8 cellular contexts compared by ENCODE assay signal in genomic region chr19:13952154-13953020, GRCh38. TPM values are rescaled to one million over a fixed set of nuclear protein-coding genes. Genes with fewer than 3 reads are reported as not detected.
DNase-seq lines count a peak whose midpoint lies in the region; ATAC-seq, FAIRE-seq and TF ChIP-seq lines count a peak whose summit lies in the region.

Gene DCAF15 (plus strand): TSS chr19:13952509. CDS start chr19:13952513, 4 bp downstream.

- no peaks in the 10 kb centered on the region for H3K9me3 Mint-ChIP-seq in astrocyte (ENCODE audit: unreplicated experiment)

- peak within 1 kb of the TSS; percentile 83 for H3K9ac ChIP-seq in astrocyte (ENCODE audit: low read length)

- H4K20me1 ChIP-seq in astrocyte (ENCODE audit: insufficient read depth, low read length): peaks cover 18% of the 10 kb centered on the region

- H3K27ac ChIP-seq in astrocyte (ENCODE audit: low read depth, low read length) (peak within 1 kb of the TSS; percentile 75), right cardiac atrium (ENCODE audit: low read length) (peak within 1 kb of the TSS; percentile 97), uterus (peak within 1 kb of the TSS; percentile 47 to 81)

- H3K36me3 ChIP-seq in astrocyte (ENCODE audit: insufficient read depth, low read length) (peaks cover 6% of the 10 kb centered on the region), uterus (no peaks in the 10 kb centered on the region)

- peaks cover 3% of the 10 kb centered on the region for H3K4me1 Mint-ChIP-seq in astrocyte (ENCODE audit: low read depth, unreplicated experiment)

- H3K9me3 ChIP-seq in astrocyte (ENCODE audit: insufficient read depth, low read depth, low read length): no peaks in the 10 kb centered on the region
- no peaks in the 10 kb centered on the region for H3K9me3 ChIP-seq in right cardiac atrium (ENCODE audit: control insufficient read depth, low read length)
- no peaks in the 10 kb centered on the region for H3K9me3 ChIP-seq in uterus

- FAIRE-seq in astrocyte (lab: Jason Lieb, UNC): peak; percentile 90

- H3K27me3 Mint-ChIP-seq in astrocyte (ENCODE audit: low read depth, unreplicated experiment): no peaks in the 10 kb centered on the region

- ATAC-seq in GM18505 (IDR thresholded peaks at IDR 0.05; ENCODE audit: unreplicated experiment): peak; percentile 92
- peak; percentile 91 for ATAC-seq in HG02973 (IDR thresholded peaks at IDR 0.05; ENCODE audit: unreplicated experiment)
- ATAC-seq in right cardiac atrium: peak; percentile 98 to 99

- no peaks in the 10 kb centered on the region for H3K27me3 ChIP-seq in astrocyte (ENCODE audit: insufficient read depth, low read length)
- no peaks in the 10 kb centered on the region for H3K27me3 ChIP-seq in right cardiac atrium (ENCODE audit: control insufficient read depth, insufficient read depth)
- no peaks in the 10 kb centered on the region for H3K27me3 ChIP-seq in uterus

- TF ChIP-seq POLR2A in GM18505 (IDR thresholded peaks at IDR 0.05; ENCODE audit: borderline replicate concordance, extremely low read depth, insufficient read depth, insufficient read length): peak; percentile 68
- TF ChIP-seq POLR2A in uterus (IDR thresholded peaks at IDR 0.05): peak; percentile 14 to 48

- peaks cover 6% of the 10 kb centered on the region for H3K36me3 Mint-ChIP-seq in astrocyte (ENCODE audit: low read depth, unreplicated experiment)

- H3K4me2 ChIP-seq in astrocyte (ENCODE audit: low read length): peak within 1 kb of the TSS; percentile 96

- H3K4me3 ChIP-seq in astrocyte (ENCODE audit: insufficient read depth, low read depth, low read length) (peak within 1 kb of the TSS; percentile 69), right cardiac atrium (ENCODE audit: low read length) (peak within 1 kb of the TSS; percentile 93), uterus (peak within 1 kb of the TSS; percentile 69 to 72)

- peak within 1 kb of the TSS; percentile 89 for H3K4me3 Mint-ChIP-seq in astrocyte (ENCODE audit: unreplicated experiment)

- TF ChIP-seq CTCF in astrocyte (IDR thresholded peaks at IDR 0.05; ENCODE audit: insufficient read depth, low read depth, low read length): no peak
- TF ChIP-seq CTCF in uterus (IDR thresholded peaks at IDR 0.05): peak in 1 of 4 experiments; percentile 12

- H3K4me1 ChIP-seq in astrocyte (ENCODE audit: insufficient read depth, low read length) (peaks cover 7% of the 10 kb centered on the region), right cardiac atrium (ENCODE audit: control insufficient read depth, insufficient read depth, low read length) (peaks cover 5% of the 10 kb centered on the region), uterus (peaks cover 0 to 3% of the 10 kb centered on the region in 2 donors)

- intact Hi-C loops in right cardiac atrium (cut with DNase I): no loop called here
- intact Hi-C loops in uterus (cut with DNase I; ENCODE audit: low total_unique reads): no loop called here

- under 1% methylated on average over 66 of the region's 68 CpGs for WGBS in right cardiac atrium

- peak within 1 kb of the TSS; percentile 84 for H2AFZ ChIP-seq in astrocyte (ENCODE audit: low read depth, low read length)

- DNase-seq in NCI-H2029 (lab: John Stamatoyannopoulos, UW) (peak; percentile 99), T-helper 22 cell (ENCODE audit: low read depth) (peak; percentile 98), astrocyte (ENCODE audit: low read depth) (peak; percentile 98), right cardiac atrium (peak; percentile 99 to 100 (median 99)), pulmonary artery endothelial cell (ENCODE audit: low read depth, low spot score) (peak; percentile 99), uterus (peak; percentile 99)

- peaks cover 19% of the 10 kb centered on the region for H3K79me2 ChIP-seq in astrocyte (ENCODE audit: insufficient read depth, low read length)

- peak within 1 kb of the TSS; percentile 62 for H3K27ac Mint-ChIP-seq in astrocyte (ENCODE audit: unreplicated experiment)

RNA-seq across cellular contexts. Expression of gene DCAF15, which starts in this region (rescaled TPM):
- total RNA-seq in astrocyte (29.6 and 32.2 TPM in 2 replicates), right cardiac atrium (10 to 100 TPM; 20.3 to 24.1 (median 21.1) TPM), pulmonary artery endothelial cell (10.5 and 15.2 TPM in 2 replicates), uterus (10 to 100 TPM; 11.2 to 39.6 (median 20.1) TPM)
- polyA plus RNA-seq in right cardiac atrium: 21.5 TPM

Comparison
In these comparisons a context has a peak if more than half of its experiments do, and no peak if none do; other contexts are left out.
1. Peak in every context shown above with its lines: DNase-seq, ATAC-seq, H3K4me3 ChIP-seq and H3K27ac ChIP-seq.